ENCODE assay signal across 17 cellular contexts in the genomic region with DNA sequence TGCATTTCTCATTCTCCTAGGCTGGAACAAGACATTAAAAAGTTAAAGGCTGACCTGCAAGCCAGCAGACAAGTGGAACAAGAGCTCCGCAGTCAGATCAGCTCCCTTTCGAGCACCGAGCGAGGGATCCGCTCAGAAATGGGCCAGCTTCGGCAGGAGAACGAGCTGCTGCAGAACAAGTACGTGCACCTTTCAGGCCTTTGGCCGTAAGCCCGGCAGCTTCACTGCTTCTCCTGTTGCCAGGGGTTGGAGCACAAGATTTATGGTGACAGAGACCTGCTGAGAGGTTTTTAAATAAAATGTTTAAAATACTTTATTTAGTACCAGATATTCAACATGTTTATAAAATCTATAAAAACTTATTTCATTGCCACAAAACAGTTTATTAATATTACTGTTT. TPM values are rescaled to one million over a fixed set of nuclear protein-coding genes. Genes with fewer than 3 reads are reported as not detected.
DNase-seq lines count a peak whose midpoint lies in the region; ATAC-seq and TF ChIP-seq lines count a peak whose summit lies in the region.
"Had no signal": no experiment of that assay in that cellular context is flagged by ENCODE, and none has a peak within 500 bp of the region (broad histone marks: within the 10 kb centered on the region; RNA-seq: fewer than 3 reads in every experiment).

No MANE protein-coding gene starts in this region.

- H3K4me3 ChIP-seq in breast epithelium: no peak overlapping the region
- H3K4me3 ChIP-seq in endocrine pancreas (ENCODE audit: control insufficient read depth, insufficient read depth, low read length): no peak overlapping the region
- H3K4me3 ChIP-seq in mesendoderm (ENCODE audit: low read length): no peak overlapping the region

- no peaks in the 10 kb centered on the region for H3K79me2 ChIP-seq in mesendoderm (ENCODE audit: control insufficient read depth, insufficient read depth, low read length)

- TF ChIP-seq CTCF in breast epithelium (IDR thresholded peaks at IDR 0.05): no peak
- no peak for TF ChIP-seq CTCF in MCF 10A (IDR thresholded peaks at IDR 0.05; ENCODE audit: unreplicated experiment)
- TF ChIP-seq CTCF in foreskin keratinocyte (conservative IDR thresholded peaks at IDR 0.05): no peak

- peaks cover under 1% of the 10 kb centered on the region for H3K36me3 ChIP-seq in breast epithelium
- H3K36me3 ChIP-seq in endocrine pancreas (ENCODE audit: control insufficient read depth, insufficient read depth, low read length): peaks cover 3% of the 10 kb centered on the region
- H3K36me3 ChIP-seq in mesendoderm (ENCODE audit: control insufficient read depth, insufficient read depth, low read length): no peaks in the 10 kb centered on the region

- no peak overlapping the region for H3K18ac ChIP-seq in mesendoderm (ENCODE audit: low read length)

- no peak overlapping the region for H2BK5ac ChIP-seq in mesendoderm (ENCODE audit: low read length)

- no peak overlapping the region for H3K4ac ChIP-seq in mesendoderm (ENCODE audit: low read depth, low read length)

- no peak overlapping the region for H4K8ac ChIP-seq in mesendoderm (ENCODE audit: low read depth, low read length)

- no peak overlapping the region for H2BK15ac ChIP-seq in mesendoderm (replicated peaks; ENCODE audit: low read depth)

- H3K27ac Mint-ChIP-seq in MCF 10A (ENCODE audit: low read depth, unreplicated experiment): no peak overlapping the region

- H3K9me3 ChIP-seq in breast epithelium (no peaks in the 10 kb centered on the region), endocrine pancreas (ENCODE audit: control insufficient read depth, low read length) (no peaks in the 10 kb centered on the region)

- DNase-seq in breast epithelium (ENCODE audit: low spot score in 2 of 2): peak in 1 of 2 donors; percentile 67
- DNase-seq in MCF 10A (ENCODE audit: unreplicated experiment): no peak
- DNase-seq in mesendoderm: no peak
- no peak for DNase-seq in stimulated activated CD4-positive, alpha-beta T cell treated with anti-CD3 and anti-CD28 coated beads, Interleukin-15, amount 100 ng/mL, for 24 hours
- DNase-seq in dermis blood vessel endothelial cell: no peak
- DNase-seq in foreskin keratinocyte: no peak
- DNase-seq: activated CD4-positive, CD25-positive, alpha-beta regulatory T cell; activated gamma-delta T cell treated with Interleukin-2 at 50 U/mL for 16 hours; COR-L47; effector CD8-positive, alpha-beta T cell; foreskin fibroblast; NCI-H446 treated with DMSO at 0.1 percent for 48 hours; stimulated activated CD8-positive, alpha-beta memory T cell treated with anti-CD3 and anti-CD28 coated beads, Interleukin-4, amount 100 ng/mL, for 48 hours; trophoblast cell had no signal

- no peak overlapping the region for H3K56ac ChIP-seq in mesendoderm (ENCODE audit: low read length)

- H3K4me1 ChIP-seq in breast epithelium (no peaks in the 10 kb centered on the region), endocrine pancreas (ENCODE audit: control insufficient read depth, insufficient read depth, low read length) (peaks cover 10% of the 10 kb centered on the region), mesendoderm (ENCODE audit: control insufficient read depth, low read depth, low read length) (no peaks in the 10 kb centered on the region), foreskin keratinocyte (peaks cover 10% of the 10 kb centered on the region)

- peaks cover 31% of the 10 kb centered on the region for H3K36me3 Mint-ChIP-seq in MCF 10A (ENCODE audit: insufficient read depth, unreplicated experiment)

- no peak overlapping the region for H3K4me3 Mint-ChIP-seq in MCF 10A (ENCODE audit: unreplicated experiment)

- POLR2A ChIA-PET in MCF 10A (lab: Yijun Ruan, JAX): interaction anchor here (0.5 kb wide), 1 partner anchor 52 kb away, joined by 3 read pairs; no protein-coding TSS in a partner anchor

- no peak overlapping the region for H2BK120ac ChIP-seq in mesendoderm (ENCODE audit: low read depth, low read length)

- no peak overlapping the region for H3K23ac ChIP-seq in mesendoderm (ENCODE audit: low read length)

- TF ChIP-seq POLR2A in breast epithelium (IDR thresholded peaks at IDR 0.05): no peak

- intact Hi-C loops in breast epithelium (cut with DNase I; ENCODE audit: low total_unique reads) (no loop called here), MCF 10A (cut with micrococcal nuclease) (no loop called here)

- no peak overlapping the region for H4K5ac ChIP-seq in mesendoderm (ENCODE audit: low read length)

- no TSS peak for BruUV-seq in MCF 10A (replicated peaks; lab: Mats Ljungman, UMichigan)

- ATAC-seq in HG02623 (IDR thresholded peaks at IDR 0.05; ENCODE audit: unreplicated experiment) (no peak), foreskin keratinocyte (no peak)
- ATAC-seq: Panc1 had no signal

- H3K9me3 Mint-ChIP-seq in MCF 10A (ENCODE audit: unreplicated experiment): no peaks in the 10 kb centered on the region

- no CpG with 5 or more reads among the region's 10 CpGs for WGBS in mesendoderm (ENCODE audit: extremely low coverage, insufficient coverage, low lambda C conversion rate)

- CTCF ChIA-PET in MCF 10A (lab: Yijun Ruan, JAX): interaction anchor here (0.5 kb wide), 1 partner anchor 309 kb away, joined by 5 read pairs; no protein-coding TSS in a partner anchor

- H3K9ac ChIP-seq in endocrine pancreas (ENCODE audit: control insufficient read depth, insufficient read depth, low read length): peak overlapping the region; percentile 30
- H3K9ac ChIP-seq in mesendoderm (ENCODE audit: low read length): no peak overlapping the region

- no peak overlapping the region for H2AK5ac ChIP-seq in mesendoderm (ENCODE audit: low read length)

- no peaks in the 10 kb centered on the region for H3K27me3 ChIP-seq in breast epithelium
- H3K27me3 ChIP-seq in endocrine pancreas (ENCODE audit: control insufficient read depth, insufficient read depth, low read length): no peaks in the 10 kb centered on the region
- H3K27me3 ChIP-seq in mesendoderm (ENCODE audit: insufficient read depth, low read length, poor library complexity): no peaks in the 10 kb centered on the region
- H3K27me3 ChIP-seq in foreskin keratinocyte: no peaks in the 10 kb centered on the region

- peaks cover 6% of the 10 kb centered on the region for H3K4me1 Mint-ChIP-seq in MCF 10A (ENCODE audit: insufficient read depth, unreplicated experiment)

- H3K4me2 ChIP-seq in mesendoderm (ENCODE audit: low read length): no peak overlapping the region

- peaks cover 4% of the 10 kb centered on the region for H3K79me1 ChIP-seq in mesendoderm (ENCODE audit: low read length)

- H3K27ac ChIP-seq in breast epithelium (peak overlapping the region; percentile 15 to 34), mesendoderm (ENCODE audit: low read depth, low read length) (peak overlapping the region; percentile 37), foreskin keratinocyte (no peak overlapping the region)

- no peaks in the 10 kb centered on the region for H3K27me3 Mint-ChIP-seq in MCF 10A (ENCODE audit: insufficient read depth, unreplicated experiment)

RNA-seq across cellular contexts. Expression of a gene that starts 53.4 kb away (rescaled TPM):
- total RNA-seq in breast epithelium (10 to 100 TPM; 15.0 to 24.0 (median 17.7) TPM), MCF 10A (2022) (17.4 and 19.3 TPM in 2 replicates), dermis blood vessel endothelial cell (28.5 and 29.1 TPM in 2 replicates), foreskin keratinocyte (12.6 and 15.9 TPM in 2 replicates)
- polyA plus RNA-seq in mesendoderm (2013, experiment 1 of 2): 25.9 TPM
- polyA plus RNA-seq in mesendoderm (2013, experiment 2 of 2): 26.2 TPM
- 7.8 and 7.9 TPM in 2 replicates for polyA plus RNA-seq in foreskin keratinocyte

RNA-seq across cellular contexts. Expression of a gene that starts 59.3 kb away (rescaled TPM):
- total RNA-seq in breast epithelium (10 to 100 TPM; 10.7 to 17.0 (median 16.5) TPM), MCF 10A (2022) (10.3 and 14.0 TPM in 2 replicates), dermis blood vessel endothelial cell (22.0 and 31.8 TPM in 2 replicates), foreskin keratinocyte (21.5 and 23.3 TPM in 2 replicates)
- polyA plus RNA-seq in mesendoderm (2013, experiment 1 of 2): 11.7 TPM
- polyA plus RNA-seq in mesendoderm (2013, experiment 2 of 2): 11.7 TPM
- polyA plus RNA-seq in foreskin keratinocyte: 18.7 and 18.8 TPM in 2 replicates
